1 cellular context compared by ENCODE assay signal in genomic region chr1:27568247-27569087, GRCh38.
A peak's percentile ranks its signal among the peaks of the same experiment; 100 is the strongest.
TF ChIP-seq lines count a peak whose summit lies in the region.

No MANE protein-coding gene starts in this region.

TF ChIP-seq in K562, 482 proteins besides CTCF, POLR2A, EP300 and RAD21 (continued from another document and continues in another):
- TF ChIP-seq UBTF (IDR thresholded peaks at IDR 0.05; ENCODE audit: borderline replicate concordance in 1 of 2, low read depth in 2 of 2, low read length in 2 of 2), result 0 out of 4 replicates have a peak, but pooled peaks of 1 of the 2 experiments have one; percentile 73
- TF ChIP-seq TEAD1 (CRISPR knock-in tag; IDR thresholded peaks at IDR 0.05), result peak in 1 of 2 experiments; percentile 77; a peak in 2 of 4 replicates
- no peak for TF ChIP-seq SNIP1 (IDR thresholded peaks at IDR 0.05; ENCODE audit: low read depth)
- TF ChIP-seq CAMTA2 (CRISPR knock-in tag; conservative IDR thresholded peaks at IDR 0.05), result no peak
- TF ChIP-seq NKRF (IDR thresholded peaks at IDR 0.05; ENCODE audit: borderline replicate concordance), result no peak
- TF ChIP-seq POLR3A (IDR thresholded peaks at IDR 0.05; ENCODE audit: borderline replicate concordance, extremely low read depth, insufficient read depth, insufficient read length), result no peak
- no peak; the same call in 1 of the 2 replicates for TF ChIP-seq TRIM28 (IDR thresholded peaks at IDR 0.05)
- peak; percentile 51; the same call in 1 of the 2 replicates for TF ChIP-seq RBFOX2 (IDR thresholded peaks at IDR 0.05; ENCODE audit: low read depth, low read length)
- TF ChIP-seq ZBTB5 (IDR thresholded peaks at IDR 0.05), result no peak
- no peak for TF ChIP-seq BHLHE40 (IDR thresholded peaks at IDR 0.05; ENCODE audit: low read length)
- TF ChIP-seq FOXK1 (CRISPR knock-in tag; IDR thresholded peaks at IDR 0.05; ENCODE audit: borderline replicate concordance), result no peak
- no peak for TF ChIP-seq E2F4 (CRISPR knock-in tag; IDR thresholded peaks at IDR 0.05; ENCODE audit: low read depth)
- no peak for TF ChIP-seq YBX1 (IDR thresholded peaks at IDR 0.05)
- TF ChIP-seq ZBTB1 (CRISPR knock-in tag; IDR thresholded peaks at IDR 0.05; ENCODE audit: borderline replicate concordance, low read depth), result no peak
- TF ChIP-seq FOXM1 (IDR thresholded peaks at IDR 0.05; ENCODE audit: low read depth), result no peak
- no peak for TF ChIP-seq FOXM1 (CRISPR knock-in tag; IDR thresholded peaks at IDR 0.05; ENCODE audit: low read depth)
- no peak for TF ChIP-seq PHF20 (IDR thresholded peaks at IDR 0.05; ENCODE audit: partially characterized antibody)
- TF ChIP-seq ELK1 (CRISPR knock-in tag; IDR thresholded peaks at IDR 0.05), result no peak
- TF ChIP-seq CHD1 (IDR thresholded peaks at IDR 0.05; ENCODE audit: low read length), result no peak
- no peak for TF ChIP-seq OTX1 (CRISPR knock-in tag; IDR thresholded peaks at IDR 0.05)
- no peak for TF ChIP-seq ZNF146 (CRISPR knock-in tag; IDR thresholded peaks at IDR 0.05; ENCODE audit: unreplicated experiment)
- TF ChIP-seq CCAR2 (IDR thresholded peaks at IDR 0.05; ENCODE audit: low read depth, low read length), result no peak
- no peak for TF ChIP-seq JUNB (CRISPR knock-in tag; conservative IDR thresholded peaks at IDR 0.05)
- 0 out of 2 replicates have a peak, but pooled peaks have one; percentile 29 for TF ChIP-seq SREBF1 (IDR thresholded peaks at IDR 0.05; ENCODE audit: borderline replicate concordance, low read depth, low read length)
- TF ChIP-seq EP400 (IDR thresholded peaks at IDR 0.05), result no peak
- TF ChIP-seq MXD1 (CRISPR knock-in tag; IDR thresholded peaks at IDR 0.05; ENCODE audit: borderline replicate concordance, poor library complexity, severe bottlenecking), result no peak
- TF ChIP-seq SMAD2 (IDR thresholded peaks at IDR 0.05; ENCODE audit: low read depth, low read length), result no peak
- no peak for TF ChIP-seq POLR2AphosphoS2 (IDR thresholded peaks at IDR 0.05; ENCODE audit: low read length)
- no peak for TF ChIP-seq HEY1 (CRISPR knock-in tag; IDR thresholded peaks at IDR 0.05; ENCODE audit: borderline replicate concordance)
- TF ChIP-seq HNRNPLL (IDR thresholded peaks at IDR 0.05; ENCODE audit: low read depth, low read length, poor library complexity, severe bottlenecking), result peak; percentile 39
- TF ChIP-seq SMAD3 (CRISPR knock-in tag; conservative IDR thresholded peaks at IDR 0.05), result no peak
- TF ChIP-seq USF2 (CRISPR knock-in tag; IDR thresholded peaks at IDR 0.05), result no peak
- no peak for TF ChIP-seq ERF (CRISPR knock-in tag; IDR thresholded peaks at IDR 0.05)
- no peak for TF ChIP-seq ARID1B (IDR thresholded peaks at IDR 0.05)
- TF ChIP-seq IRF9 (tag; IDR thresholded peaks at IDR 0.05), result no peak
- no peak for TF ChIP-seq MAFK (IDR thresholded peaks at IDR 0.05; ENCODE audit: low read length)
- TF ChIP-seq RAD51 (IDR thresholded peaks at IDR 0.05; ENCODE audit: borderline replicate concordance, low read depth), result no peak
- TF ChIP-seq NR1H2 (CRISPR knock-in tag; IDR thresholded peaks at IDR 0.05), result no peak
- TF ChIP-seq THRB (CRISPR knock-in tag; conservative IDR thresholded peaks at IDR 0.05), result no peak
- TF ChIP-seq ZNF589 (CRISPR knock-in tag; IDR thresholded peaks at IDR 0.05; ENCODE audit: low read depth), result no peak
- no peak for TF ChIP-seq ZBTB2 (IDR thresholded peaks at IDR 0.05)
- no peak for TF ChIP-seq ZNF609 (CRISPR knock-in tag; IDR thresholded peaks at IDR 0.05; ENCODE audit: borderline replicate concordance)
- TF ChIP-seq SRSF1 (IDR thresholded peaks at IDR 0.05; ENCODE audit: low read depth, low read length), result no peak
- no peak for TF ChIP-seq HIVEP1 (CRISPR knock-in tag; IDR thresholded peaks at IDR 0.05)
